8 cellular contexts compared by ENCODE assay signal in the genomic region with DNA sequence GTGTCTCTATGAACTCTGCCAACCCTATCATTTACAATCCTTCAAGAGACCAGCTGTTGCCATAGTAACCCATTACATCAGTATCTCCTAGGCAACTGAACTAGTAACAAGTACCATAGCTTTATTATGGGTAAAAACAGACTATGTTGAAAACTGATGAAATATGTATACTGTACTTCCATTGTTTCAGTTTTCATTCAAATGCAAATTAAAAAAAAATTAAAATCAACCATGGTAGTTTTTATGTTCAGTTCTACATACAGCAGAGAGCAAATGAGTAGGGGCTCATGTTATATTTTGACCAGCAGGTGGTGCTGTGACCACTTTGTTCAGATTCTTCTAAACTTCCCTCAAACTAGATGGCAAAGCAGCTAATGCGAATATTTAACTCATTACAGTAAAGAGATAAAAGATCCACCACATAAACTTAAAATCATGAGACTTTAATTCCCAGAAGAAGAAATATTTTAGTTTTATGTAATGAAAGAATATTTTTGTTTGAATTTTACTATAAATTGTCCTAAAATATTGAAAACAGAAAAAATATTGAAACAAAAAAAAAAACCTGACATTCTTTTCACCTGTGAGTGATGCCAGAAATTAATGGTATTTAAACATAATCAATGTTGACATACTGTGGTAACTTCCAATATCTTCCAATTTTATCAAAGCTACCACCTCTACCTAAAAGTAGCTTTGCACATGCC.
DNase-seq lines count a peak whose midpoint lies in the region; ATAC-seq and TF ChIP-seq lines count a peak whose summit lies in the region.

No MANE protein-coding gene starts in this region.

- peaks cover 9 to 16% of the 10 kb centered on the region in 2 donors for H3K27me3 Mint-ChIP-seq in effector memory CD8-positive, alpha-beta T cell

- no peaks in the 10 kb centered on the region for H3K36me3 Mint-ChIP-seq in effector memory CD8-positive, alpha-beta T cell (ENCODE audit: insufficient read depth)
- no peaks in the 10 kb centered on the region for H3K36me3 Mint-ChIP-seq in stimulated activated effector memory CD8-positive, alpha-beta T cell treated with anti-CD3 and anti-CD28 coated beads, Interleukin-12 subunit alpha, Interleukin-12 subunit beta, amount 100 ng/mL, for 72 hours

- H3K27ac Mint-ChIP-seq in effector memory CD8-positive, alpha-beta T cell: no peak overlapping the region
- no peak overlapping the region for H3K27ac Mint-ChIP-seq in stimulated activated effector memory CD8-positive, alpha-beta T cell treated with anti-CD3 and anti-CD28 coated beads, Interleukin-12 subunit alpha, Interleukin-12 subunit beta, amount 100 ng/mL, for 72 hours

- no peaks in the 10 kb centered on the region for H3K9me3 Mint-ChIP-seq in effector memory CD8-positive, alpha-beta T cell
- H3K9me3 Mint-ChIP-seq in stimulated activated effector memory CD8-positive, alpha-beta T cell treated with anti-CD3 and anti-CD28 coated beads, Interleukin-12 subunit alpha, Interleukin-12 subunit beta, amount 100 ng/mL, for 72 hours: no peaks in the 10 kb centered on the region

- H3K4me3 ChIP-seq in AG09309 (ENCODE audit: control insufficient read depth, low read depth, low read length): no peak overlapping the region

- ATAC-seq in GM18868 (IDR thresholded peaks at IDR 0.05; ENCODE audit: unreplicated experiment): peak; percentile 33
- peak; percentile 37 for ATAC-seq in HG03521 (IDR thresholded peaks at IDR 0.05; ENCODE audit: unreplicated experiment)
- peak; percentile 77 for ATAC-seq in effector memory CD8-positive, alpha-beta T cell (replicated peaks)
- peak; percentile 70 for ATAC-seq in stimulated activated effector memory CD8-positive, alpha-beta T cell treated with anti-CD3 and anti-CD28 coated beads, Interleukin-12 subunit alpha, Interleukin-12 subunit beta, amount 100 ng/mL, for 72 hours

- H3K4me1 Mint-ChIP-seq in effector memory CD8-positive, alpha-beta T cell (ENCODE audit: low read depth in 2 of 2): no peaks in the 10 kb centered on the region
- no peaks in the 10 kb centered on the region for H3K4me1 Mint-ChIP-seq in stimulated activated effector memory CD8-positive, alpha-beta T cell treated with anti-CD3 and anti-CD28 coated beads, Interleukin-12 subunit alpha, Interleukin-12 subunit beta, amount 100 ng/mL, for 72 hours

- DNase-seq in AG09309 (ENCODE audit: low read depth) (peak; percentile 47), NCI-H69 (lab: John Stamatoyannopoulos, UW) (peak; percentile 91), middle frontal gyrus (ENCODE audit: extremely low spot score, low spot score) (peak; percentile 80)
- peak; percentile 29 to 32 for DNase-seq in activated CD4-positive, alpha-beta T cell treated with anti-CD3 and anti-CD28 coated beads, Interleukin-2, amount 50 U/mL, for 4 hours
- peak; percentile 26 to 39 (median 35) for DNase-seq in effector memory CD8-positive, alpha-beta T cell
- DNase-seq in stimulated activated effector memory CD8-positive, alpha-beta T cell treated with anti-CD3 and anti-CD28 coated beads, Interleukin-12 subunit alpha, Interleukin-12 subunit beta, amount 100 ng/mL, for 72 hours (ENCODE audit: low spot score in 2 of 2): peak in 1 of 2 donors; percentile 17

- H3K4me3 Mint-ChIP-seq in effector memory CD8-positive, alpha-beta T cell: no peak overlapping the region
- H3K4me3 Mint-ChIP-seq in stimulated activated effector memory CD8-positive, alpha-beta T cell treated with anti-CD3 and anti-CD28 coated beads, Interleukin-12 subunit alpha, Interleukin-12 subunit beta, amount 100 ng/mL, for 72 hours: no peak overlapping the region

- TF ChIP-seq CTCF in AG09309 (IDR thresholded peaks at IDR 0.05; ENCODE audit: control insufficient read depth, insufficient read depth, low read depth, low read length, missing control alignments): peak; percentile 58
